Comparison of ENCODE assay signal across 14 cellular contexts in genomic region chr12:29717540-29718100, GRCh38.
DNase-seq lines count a peak whose midpoint lies in the region; ATAC-seq and TF ChIP-seq lines count a peak whose summit lies in the region.
"Had no signal": no experiment of that assay in that cellular context is flagged by ENCODE, and none has a peak within 500 bp of the region (broad histone marks: within the 10 kb centered on the region; RNA-seq: fewer than 3 reads in every experiment).

No MANE protein-coding gene starts in this region.

- intact Hi-C loops in left cardiac atrium (cut with DNase I), result no loop called here

- H3K4me1 ChIP-seq in ACC112 (ENCODE audit: control insufficient read depth, insufficient read depth, low read length, unreplicated experiment) (peaks cover 54% of the 10 kb centered on the region), OCI-LY3 (ENCODE audit: low read length) (peaks cover 7% of the 10 kb centered on the region), subcutaneous abdominal adipose tissue (ENCODE audit: control insufficient read depth in 5 of 5, insufficient read depth in 5 of 5, low read length in 5 of 5) (peaks cover 0 to 29% (median 14%) of the 10 kb centered on the region in 5 donors)
- H3K4me1 ChIP-seq in BLaER1 treated with 17β-estradiol and CSF1 and Interleukin-3, amounts not matched to agents 10 nM and 100 nM, result peaks cover 6 to 16% (median 11%) of the 10 kb centered on the region in 10 experiments; a peak in 19 of 20 replicates

- H3K79me2 ChIP-seq in ACC112 (ENCODE audit: control insufficient read depth, insufficient read depth, low read length, unreplicated experiment) (peaks cover 61% of the 10 kb centered on the region), OCI-LY3 (ENCODE audit: low read length) (no peaks in the 10 kb centered on the region)

- no peak for ATAC-seq in left cardiac atrium

- DNase-seq in superior temporal gyrus (ENCODE audit: extremely low spot score), result no peak
- no peak for DNase-seq in left cardiac atrium
- DNase-seq: ACHN; BE2C; CD4-positive, alpha-beta memory T cell; DMS153; DMS79; GDM1; HCEC 1CT; KBM-7 had no signal

- no peak overlapping the region for H3K4me3 ChIP-seq in ACC112 (ENCODE audit: low read depth, low read length)
- H3K4me3 ChIP-seq in BLaER1 treated with 17β-estradiol and CSF1 and Interleukin-3, amounts not matched to agents 10 nM and 100 nM, result no peak overlapping the region
- no peak overlapping the region for H3K4me3 ChIP-seq in OCI-LY3 (ENCODE audit: low read length)
- H3K4me3 ChIP-seq in subcutaneous abdominal adipose tissue (ENCODE audit: low read depth in 1 of 5, low read length in 5 of 5), result no peak overlapping the region

- H3K36me3 ChIP-seq in ACC112 (ENCODE audit: insufficient read depth, low read length) (peaks cover 24% of the 10 kb centered on the region), OCI-LY3 (replicated peaks; ENCODE audit: low read depth, low read length) (no peaks in the 10 kb centered on the region), subcutaneous abdominal adipose tissue (ENCODE audit: control insufficient read depth in 5 of 5, insufficient read depth in 5 of 5, low read length in 5 of 5) (no peaks in the 10 kb centered on the region)
- H3K36me3 ChIP-seq in BLaER1 treated with 17β-estradiol and CSF1 and Interleukin-3, amounts not matched to agents 10 nM and 100 nM, result no peaks in the 10 kb centered on the region
- H3K36me3 ChIP-seq: BE2C had no signal

- TF ChIP-seq CTCF in OCI-LY3 (IDR thresholded peaks at IDR 0.05; ENCODE audit: low read depth, low read length), result no peak

- no peak overlapping the region for H3K9ac ChIP-seq in BLaER1 treated with 17β-estradiol and CSF1 and Interleukin-3, amounts not matched to agents 10 nM and 100 nM
- H3K9ac ChIP-seq in OCI-LY3 (ENCODE audit: low read length), result no peak overlapping the region
- H3K9ac ChIP-seq in subcutaneous abdominal adipose tissue (ENCODE audit: low read length in 5 of 5), result no peak overlapping the region

- H3K4me2 ChIP-seq in BLaER1 treated with 17β-estradiol and CSF1 and Interleukin-3, amounts not matched to agents 10 nM and 100 nM, result peak overlapping the region in 9 of 11 experiments; percentile 5 to 49 (median 22); a peak in 9 of 22 replicates
- peak overlapping the region; percentile 8; the same call in 1 of the 2 replicates for H3K4me2 ChIP-seq in OCI-LY3 (ENCODE audit: low read length)

- H2AFZ ChIP-seq in ACC112 (ENCODE audit: low read length, unreplicated experiment) (no peak overlapping the region), OCI-LY3 (ENCODE audit: low read depth, low read length) (no peak overlapping the region)

- peak overlapping the region; percentile 55; the same call in 1 of the 2 replicates for H3K27ac ChIP-seq in ACC112 (ENCODE audit: low read depth, low read length)
- H3K27ac ChIP-seq in BLaER1 treated with 17β-estradiol and CSF1 and Interleukin-3, amounts not matched to agents 10 nM and 100 nM, result no peak overlapping the region
- no peak overlapping the region for H3K27ac ChIP-seq in OCI-LY3 (ENCODE audit: low read length)
- H3K27ac ChIP-seq in subcutaneous abdominal adipose tissue (ENCODE audit: low read depth, low read length), result peak overlapping the region; percentile 47

- H4K20me1 ChIP-seq in BLaER1 treated with 17β-estradiol and CSF1 and Interleukin-3, amounts not matched to agents 10 nM and 100 nM, result no peaks in the 10 kb centered on the region
- H4K20me1 ChIP-seq in OCI-LY3 (ENCODE audit: insufficient read depth, low read length), result no peaks in the 10 kb centered on the region

- no peaks in the 10 kb centered on the region for H3K9me3 ChIP-seq in BLaER1 treated with 17β-estradiol and CSF1 and Interleukin-3, amounts not matched to agents 10 nM and 100 nM (replicated peaks in 1 of 11)
- H3K9me3 ChIP-seq in OCI-LY3 (ENCODE audit: insufficient read depth, low read length), result no peaks in the 10 kb centered on the region
- no peaks in the 10 kb centered on the region for H3K9me3 ChIP-seq in subcutaneous abdominal adipose tissue (ENCODE audit: control insufficient read depth in 5 of 5, low read length in 5 of 5)
- H3K9me3 ChIP-seq: BE2C had no signal

- H3K27me3 ChIP-seq in ACC112 (ENCODE audit: insufficient read depth, low read length), result no peaks in the 10 kb centered on the region
- no peaks in the 10 kb centered on the region for H3K27me3 ChIP-seq in BLaER1 treated with 17β-estradiol and CSF1 and Interleukin-3, amounts not matched to agents 10 nM and 100 nM
- H3K27me3 ChIP-seq in OCI-LY3 (ENCODE audit: low read depth, low read length), result no peaks in the 10 kb centered on the region
- H3K27me3 ChIP-seq in subcutaneous abdominal adipose tissue (ENCODE audit: control insufficient read depth in 5 of 5, insufficient read depth in 4 of 5, low read length in 5 of 5), result no peaks in the 10 kb centered on the region
- H3K27me3 ChIP-seq: BE2C had no signal

Comparison
In these comparisons a context has a peak if more than half of its experiments do, and no peak if none do; other contexts are left out.
1. H3K27ac ChIP-seq: peak in ACC112 (single experiment) and subcutaneous abdominal adipose tissue (single experiment); none in BLaER1 treated with 17β-estradiol and CSF1 and Interleukin-3, amounts not matched to agents 10 nM and 100 nM (0 of 11) and OCI-LY3 (single experiment).